Comparison of ENCODE assay signal across 1 cellular context in genomic region chr2:9252002-9252357, GRCh38.
TF ChIP-seq lines count a peak whose summit lies in the region.

No MANE protein-coding gene starts in this region.

TF ChIP-seq in WTC11, 78 proteins besides CTCF, POLR2A, EP300 and RAD21 (continued from another document):
- TF ChIP-seq ATF3 (CRISPR knock-in tag; conservative IDR thresholded peaks at IDR 0.05) (no peak), ZNF138 (CRISPR knock-in tag; conservative IDR thresholded peaks at IDR 0.05) (no peak), FOXK1 (CRISPR knock-in tag; IDR thresholded peaks at IDR 0.05) (no peak), PRDM15 (CRISPR knock-in tag; IDR thresholded peaks at IDR 0.05) (no peak), IRF1 (CRISPR knock-in tag; IDR thresholded peaks at IDR 0.05) (no peak), ESRRA (CRISPR knock-in tag; IDR thresholded peaks at IDR 0.05; ENCODE audit: borderline replicate concordance) (no peak)
